In genomic region chr5:80959768-80960442, GRCh38 we compare ENCODE assay signal across 8 cellular contexts. TPM values are rescaled to one million over a fixed set of nuclear protein-coding genes. Genes with fewer than 3 reads are reported as not detected.
A peak's percentile ranks its signal among the peaks of the same experiment; 100 is the strongest.
DNase-seq lines count a peak whose midpoint lies in the region; ATAC-seq and TF ChIP-seq lines count a peak whose summit lies in the region.

A gene with protein sequence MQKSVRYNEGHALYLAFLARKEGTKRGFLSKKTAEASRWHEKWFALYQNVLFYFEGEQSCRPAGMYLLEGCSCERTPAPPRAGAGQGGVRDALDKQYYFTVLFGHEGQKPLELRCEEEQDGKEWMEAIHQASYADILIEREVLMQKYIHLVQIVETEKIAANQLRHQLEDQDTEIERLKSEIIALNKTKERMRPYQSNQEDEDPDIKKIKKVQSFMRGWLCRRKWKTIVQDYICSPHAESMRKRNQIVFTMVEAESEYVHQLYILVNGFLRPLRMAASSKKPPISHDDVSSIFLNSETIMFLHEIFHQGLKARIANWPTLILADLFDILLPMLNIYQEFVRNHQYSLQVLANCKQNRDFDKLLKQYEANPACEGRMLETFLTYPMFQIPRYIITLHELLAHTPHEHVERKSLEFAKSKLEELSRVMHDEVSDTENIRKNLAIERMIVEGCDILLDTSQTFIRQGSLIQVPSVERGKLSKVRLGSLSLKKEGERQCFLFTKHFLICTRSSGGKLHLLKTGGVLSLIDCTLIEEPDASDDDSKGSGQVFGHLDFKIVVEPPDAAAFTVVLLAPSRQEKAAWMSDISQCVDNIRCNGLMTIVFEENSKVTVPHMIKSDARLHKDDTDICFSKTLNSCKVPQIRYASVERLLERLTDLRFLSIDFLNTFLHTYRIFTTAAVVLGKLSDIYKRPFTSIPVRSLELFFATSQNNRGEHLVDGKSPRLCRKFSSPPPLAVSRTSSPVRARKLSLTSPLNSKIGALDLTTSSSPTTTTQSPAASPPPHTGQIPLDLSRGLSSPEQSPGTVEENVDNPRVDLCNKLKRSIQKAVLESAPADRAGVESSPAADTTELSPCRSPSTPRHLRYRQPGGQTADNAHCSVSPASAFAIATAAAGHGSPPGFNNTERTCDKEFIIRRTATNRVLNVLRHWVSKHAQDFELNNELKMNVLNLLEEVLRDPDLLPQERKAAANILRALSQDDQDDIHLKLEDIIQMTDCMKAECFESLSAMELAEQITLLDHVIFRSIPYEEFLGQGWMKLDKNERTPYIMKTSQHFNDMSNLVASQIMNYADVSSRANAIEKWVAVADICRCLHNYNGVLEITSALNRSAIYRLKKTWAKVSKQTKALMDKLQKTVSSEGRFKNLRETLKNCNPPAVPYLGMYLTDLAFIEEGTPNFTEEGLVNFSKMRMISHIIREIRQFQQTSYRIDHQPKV (N-terminal part only) (plus strand): TSS chr5:80960363. CDS start chr5:80960739, 376 bp downstream.

- peak; percentile 54 for ATAC-seq in stimulated activated effector memory CD8-positive, alpha-beta T cell treated with anti-CD3 and anti-CD28 coated beads, Interleukin-12 subunit alpha, Interleukin-12 subunit beta, amount 100 ng/mL, for 72 hours
- ATAC-seq in GM18868 (IDR thresholded peaks at IDR 0.05; ENCODE audit: unreplicated experiment): no peak

- DNase-seq in 8988T (peak; percentile 34), LHCN-M2 (ENCODE audit: low read depth) (peak; percentile 13), activated T-cell treated with anti-CD3 and anti-CD28 coated beads for 24 hours (ENCODE audit: low read depth) (peak; percentile 30), endothelial cell (ENCODE audit: low spot score) (peak; percentile 56), SIG-M5 treated with dmso at 0.1 percent for 504 hours (lab: John Stamatoyannopoulos, UW; ENCODE audit: unreplicated experiment) (no peak)
- DNase-seq in stimulated activated effector memory CD8-positive, alpha-beta T cell treated with anti-CD3 and anti-CD28 coated beads, Interleukin-12 subunit alpha, Interleukin-12 subunit beta, amount 100 ng/mL, for 72 hours (ENCODE audit: low spot score in 2 of 2): peak; percentile 10 to 62

- H3K27me3 ChIP-seq in mononuclear cell (ENCODE audit: insufficient read depth, low read length): peaks cover 81% of the 10 kb centered on the region

- peaks cover 27% of the 10 kb centered on the region for H3K4me1 Mint-ChIP-seq in endothelial cell (ENCODE audit: unreplicated experiment)
- peaks cover 46% of the 10 kb centered on the region for H3K4me1 Mint-ChIP-seq in stimulated activated effector memory CD8-positive, alpha-beta T cell treated with anti-CD3 and anti-CD28 coated beads, Interleukin-12 subunit alpha, Interleukin-12 subunit beta, amount 100 ng/mL, for 72 hours

- H3K4me3 ChIP-seq in mononuclear cell (ENCODE audit: low read length): peak within 1 kb of the TSS; percentile 40

- TF ChIP-seq CTCF in endothelial cell (IDR thresholded peaks at IDR 0.05; ENCODE audit: unreplicated experiment): no peak

- H3K27ac Mint-ChIP-seq in endothelial cell (ENCODE audit: unreplicated experiment): peak within 1 kb of the TSS; percentile 28
- H3K27ac Mint-ChIP-seq in stimulated activated effector memory CD8-positive, alpha-beta T cell treated with anti-CD3 and anti-CD28 coated beads, Interleukin-12 subunit alpha, Interleukin-12 subunit beta, amount 100 ng/mL, for 72 hours: peak within 1 kb of the TSS; percentile 46

- no peaks in the 10 kb centered on the region for H3K9me3 ChIP-seq in mononuclear cell (ENCODE audit: low read depth, low read length)

- H3K27me3 Mint-ChIP-seq in endothelial cell (ENCODE audit: unreplicated experiment): peaks cover 9% of the 10 kb centered on the region

- H3K4me1 ChIP-seq in mononuclear cell (ENCODE audit: insufficient read depth, low read length): peaks cover 14% of the 10 kb centered on the region

- H3K4me3 Mint-ChIP-seq in endothelial cell (ENCODE audit: unreplicated experiment): peak within 1 kb of the TSS; percentile 92
- peak within 1 kb of the TSS; percentile 70 for H3K4me3 Mint-ChIP-seq in stimulated activated effector memory CD8-positive, alpha-beta T cell treated with anti-CD3 and anti-CD28 coated beads, Interleukin-12 subunit alpha, Interleukin-12 subunit beta, amount 100 ng/mL, for 72 hours

- H3K9me3 Mint-ChIP-seq in endothelial cell (ENCODE audit: unreplicated experiment): peaks cover 6% of the 10 kb centered on the region
- H3K9me3 Mint-ChIP-seq in stimulated activated effector memory CD8-positive, alpha-beta T cell treated with anti-CD3 and anti-CD28 coated beads, Interleukin-12 subunit alpha, Interleukin-12 subunit beta, amount 100 ng/mL, for 72 hours: no peaks in the 10 kb centered on the region

- peaks cover 12% of the 10 kb centered on the region for H3K36me3 Mint-ChIP-seq in endothelial cell (ENCODE audit: low read depth, unreplicated experiment)
- peaks cover 14% of the 10 kb centered on the region for H3K36me3 Mint-ChIP-seq in stimulated activated effector memory CD8-positive, alpha-beta T cell treated with anti-CD3 and anti-CD28 coated beads, Interleukin-12 subunit alpha, Interleukin-12 subunit beta, amount 100 ng/mL, for 72 hours

RNA-seq across cellular contexts. Expression of the gene that starts here (rescaled TPM):
- total RNA-seq in LHCN-M2 (2014; rRNA removed): under 0.01 TPM in 1 of 2 replicates, not detected in the other
- 0.04 TPM for polyA plus RNA-seq in LHCN-M2 (2012)
- total RNA-seq in endothelial cell (ENCODE audit: unreplicated experiment): 2.5 TPM
- 14.7 TPM for total RNA-seq in mononuclear cell

Comparison
In these comparisons a context has a peak if more than half of its experiments do, and no peak if none do; other contexts are left out.
1. Peak in DNase-seq in LHCN-M2; RNA of the gene not detected or under 1 TPM.